In genomic region chr14:68841030-68841809, GRCh38 we compare ENCODE assay signal across 18 cellular contexts. TPM values are rescaled to one million over a fixed set of nuclear protein-coding genes. Genes with fewer than 3 reads are reported as not detected.
DNase-seq lines count a peak whose midpoint lies in the region; ATAC-seq and TF ChIP-seq lines count a peak whose summit lies in the region.
"Had no signal": no experiment of that assay in that cellular context is flagged by ENCODE, and none has a peak within 500 bp of the region (broad histone marks: within the 10 kb centered on the region; RNA-seq: fewer than 3 reads in every experiment).

No MANE protein-coding gene starts in this region.

- H3K36me3 ChIP-seq in lung (ENCODE audit: control insufficient read depth in 2 of 2, insufficient read depth in 2 of 2, low read length in 2 of 2): peaks cover 0 to 2% of the 10 kb centered on the region in 2 donors
- H3K36me3 ChIP-seq: breast epithelium had no signal

- no peak overlapping the region for H3K4me3 Mint-ChIP-seq in activated naive CD8-positive, alpha-beta T cell treated with anti-CD3 and anti-CD28 coated beads, Interleukin-2, amount 10 ng/mL, durations not matched to agents 7 days and 5 days
- peak overlapping the region; percentile 73 to 77 for H3K4me3 Mint-ChIP-seq in stimulated activated naive CD8-positive, alpha-beta T cell treated with anti-CD3 and anti-CD28 coated beads, Interleukin-15, amount 100 ng/mL, for 72 hours
- H3K4me3 Mint-ChIP-seq: activated CD8-positive, alpha-beta memory T cell treated with anti-CD3 and anti-CD28 coated beads, Interleukin-2, amount 10 ng/mL, durations not matched to agents 7 days and 5 days; GM23338 had no signal

- H3K9me3 ChIP-seq in lung (ENCODE audit: control insufficient read depth in 2 of 2, insufficient read depth in 1 of 2, low read length in 1 of 2): peaks cover 0 to 2% of the 10 kb centered on the region in 2 donors
- H3K9me3 ChIP-seq: breast epithelium had no signal

- no peak for TF ChIP-seq CTCF in lung (IDR thresholded peaks at IDR 0.05; ENCODE audit: control extremely low read depth, extremely low read depth)

- no peaks in the 10 kb centered on the region for H3K27me3 Mint-ChIP-seq in activated naive CD8-positive, alpha-beta T cell treated with anti-CD3 and anti-CD28 coated beads, Interleukin-2, amount 10 ng/mL, durations not matched to agents 7 days and 5 days
- H3K27me3 Mint-ChIP-seq in stimulated activated naive CD8-positive, alpha-beta T cell treated with anti-CD3 and anti-CD28 coated beads, Interleukin-15, amount 100 ng/mL, for 72 hours: no peaks in the 10 kb centered on the region

- peaks cover 11% of the 10 kb centered on the region for H3K36me3 Mint-ChIP-seq in activated naive CD8-positive, alpha-beta T cell treated with anti-CD3 and anti-CD28 coated beads, Interleukin-2, amount 10 ng/mL, durations not matched to agents 7 days and 5 days
- H3K36me3 Mint-ChIP-seq: activated CD8-positive, alpha-beta memory T cell treated with anti-CD3 and anti-CD28 coated beads, Interleukin-2, amount 10 ng/mL, durations not matched to agents 7 days and 5 days had no signal

- no peaks in the 10 kb centered on the region for H3K27me3 ChIP-seq in lung (ENCODE audit: control insufficient read depth, insufficient read depth)
- H3K27me3 ChIP-seq: breast epithelium, tibial artery had no signal

- 60 to 66% methylated on average over 6 of the region's 6 CpGs for WGBS in lung, 2 donors

- H3K4me3 ChIP-seq in lung: no peak overlapping the region
- H3K4me3 ChIP-seq: breast epithelium, GM23338, skin epidermis, tibial artery had no signal

- POLR2A ChIA-PET in activated naive CD8-positive, alpha-beta T cell treated with anti-CD3 and anti-CD28 coated beads, Interleukin-2, amount 10 ng/mL, durations not matched to agents 7 days and 5 days (lab: Charles Lee): interaction anchor here (0.6 kb wide), 1 partner anchor 26 kb away, joined by 3 read pairs; no protein-coding TSS in a partner anchor

- ATAC-seq in activated naive CD8-positive, alpha-beta T cell treated with anti-CD3 and anti-CD28 coated beads, Interleukin-2, amount 10 ng/mL, durations not matched to agents 7 days and 5 days (ENCODE audit: low read depth): peak; percentile 28
- ATAC-seq in lung (ENCODE audit: insufficient read depth, low FRiP score): no peak
- peak; percentile 13 for ATAC-seq in stimulated activated naive CD8-positive, alpha-beta T cell treated with anti-CD3 and anti-CD28 coated beads, Interleukin-15, amount 100 ng/mL, for 72 hours
- no peak for ATAC-seq in GM18858 (IDR thresholded peaks at IDR 0.05; ENCODE audit: unreplicated experiment)
- ATAC-seq: GM23338 had no signal

- no peak overlapping the region for H3K27ac ChIP-seq in lung (ENCODE audit: low read depth in 1 of 2, low read length in 1 of 2)
- H3K27ac ChIP-seq: tibial artery had no signal

- DNase-seq in activated CD8-positive, alpha-beta memory T cell treated with anti-CD3 and anti-CD28 coated beads for 24 hours: peak; percentile 55
- no peak for DNase-seq in activated CD8-positive, alpha-beta memory T cell treated with anti-CD3 and anti-CD28 coated beads, Interleukin-2, amount 50 U/mL, for 4 hours
- DNase-seq in activated naive CD8-positive, alpha-beta T cell treated with anti-CD3 and anti-CD28 coated beads, Interleukin-2, amount 10 ng/mL, durations not matched to agents 7 days and 5 days: no peak
- DNase-seq in lung (ENCODE audit: low spot score): peak; percentile 1
- DNase-seq in stimulated activated naive CD8-positive, alpha-beta T cell treated with anti-CD3 and anti-CD28 coated beads, Interleukin-15, amount 100 ng/mL, for 72 hours: no peak
- DNase-seq in NCI-H345 (lab: John Stamatoyannopoulos, UW): no peak
- no peak for DNase-seq in NCI-H510A (lab: John Stamatoyannopoulos, UW)
- DNase-seq: ACHN; activated CD8-positive, alpha-beta memory T cell treated with anti-CD3 and anti-CD28 coated beads, Interleukin-2, amount 10 ng/mL, durations not matched to agents 7 days and 5 days; DMS79 treated with DMSO at 0.1 percent for 48 hours; midbrain; NCI-H526; RPMI8226; tibial artery had no signal

- H3K4me1 Mint-ChIP-seq in activated naive CD8-positive, alpha-beta T cell treated with anti-CD3 and anti-CD28 coated beads, Interleukin-2, amount 10 ng/mL, durations not matched to agents 7 days and 5 days: peaks cover 16% of the 10 kb centered on the region
- peaks cover 53% of the 10 kb centered on the region for H3K4me1 Mint-ChIP-seq in stimulated activated naive CD8-positive, alpha-beta T cell treated with anti-CD3 and anti-CD28 coated beads, Interleukin-15, amount 100 ng/mL, for 72 hours

- peaks cover 10% of the 10 kb centered on the region for H3K9me3 Mint-ChIP-seq in activated naive CD8-positive, alpha-beta T cell treated with anti-CD3 and anti-CD28 coated beads, Interleukin-2, amount 10 ng/mL, durations not matched to agents 7 days and 5 days
- H3K9me3 Mint-ChIP-seq in stimulated activated naive CD8-positive, alpha-beta T cell treated with anti-CD3 and anti-CD28 coated beads, Interleukin-15, amount 100 ng/mL, for 72 hours: peaks cover 17 to 21% of the 10 kb centered on the region in 2 donors

- H3K27ac Mint-ChIP-seq in activated naive CD8-positive, alpha-beta T cell treated with anti-CD3 and anti-CD28 coated beads, Interleukin-2, amount 10 ng/mL, durations not matched to agents 7 days and 5 days: peak overlapping the region; percentile 28
- peak overlapping the region; percentile 64 to 96 for H3K27ac Mint-ChIP-seq in stimulated activated naive CD8-positive, alpha-beta T cell treated with anti-CD3 and anti-CD28 coated beads, Interleukin-15, amount 100 ng/mL, for 72 hours
- H3K27ac Mint-ChIP-seq: activated CD8-positive, alpha-beta memory T cell treated with anti-CD3 and anti-CD28 coated beads, Interleukin-2, amount 10 ng/mL, durations not matched to agents 7 days and 5 days; GM23338 had no signal

- no peaks in the 10 kb centered on the region for H3K4me1 ChIP-seq in lung (ENCODE audit: control insufficient read depth in 2 of 2, insufficient read depth in 2 of 2, low read length in 2 of 2)
- H3K4me1 ChIP-seq: breast epithelium had no signal

RNA-seq across cellular contexts. Expression of gene ZFP36L1, which starts 48.4 kb away (rescaled TPM):
- total RNA-seq in activated naive CD8-positive, alpha-beta T cell treated with anti-CD3 and anti-CD28 coated beads, Interleukin-2, amount 10 ng/mL, durations not matched to agents 7 days and 5 days: 100 to 1,000 TPM; 114 to 130 TPM
- total RNA-seq in lung: 100 to 1,000 TPM; 245 to 289 TPM
- polyA plus RNA-seq in lung: 100 to 1,000 TPM in 1 of 2 donors, 10 to 100 TPM in 1; 63.7 to 364 TPM

Comparison
In these comparisons a context has a peak if more than half of its experiments do, and no peak if none do; other contexts are left out.
1. DNase-seq: peak in activated CD8-positive, alpha-beta memory T cell treated with anti-CD3 and anti-CD28 coated beads for 24 hours (single experiment) and lung (single experiment); none in activated CD8-positive, alpha-beta memory T cell treated with anti-CD3 and anti-CD28 coated beads, Interleukin-2, amount 50 U/mL, for 4 hours (single experiment), activated naive CD8-positive, alpha-beta T cell treated with anti-CD3 and anti-CD28 coated beads, Interleukin-2, amount 10 ng/mL, durations not matched to agents 7 days and 5 days (single experiment), stimulated activated naive CD8-positive, alpha-beta T cell treated with anti-CD3 and anti-CD28 coated beads, Interleukin-15, amount 100 ng/mL, for 72 hours (0 of 2), NCI-H345 (single experiment) and NCI-H510A (single experiment).
2. ATAC-seq: peak in activated naive CD8-positive, alpha-beta T cell treated with anti-CD3 and anti-CD28 coated beads, Interleukin-2, amount 10 ng/mL, durations not matched to agents 7 days and 5 days (single experiment) and stimulated activated naive CD8-positive, alpha-beta T cell treated with anti-CD3 and anti-CD28 coated beads, Interleukin-15, amount 100 ng/mL, for 72 hours (single experiment); none in lung (single experiment) and GM18858 (single experiment).